In the genomic region with DNA sequence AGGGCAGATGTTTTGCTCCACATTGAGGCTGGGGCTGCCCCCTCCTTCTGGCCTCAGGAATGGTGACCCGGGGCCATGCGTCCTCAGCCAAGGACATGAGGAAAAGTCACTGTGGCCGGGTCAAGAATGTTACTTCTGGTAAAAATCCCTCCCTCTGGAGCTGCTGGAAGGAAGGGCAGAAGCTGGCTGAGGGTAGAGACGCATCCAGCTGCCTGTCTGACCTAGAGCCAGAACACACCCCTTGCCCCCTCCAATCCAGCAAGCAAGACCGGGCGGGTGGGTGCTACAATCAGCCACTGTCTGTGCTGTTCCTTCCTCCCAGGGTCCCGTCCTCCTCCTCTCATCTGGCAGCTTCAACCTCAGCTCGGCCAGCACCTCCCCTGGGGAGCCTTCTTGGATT, we compare ENCODE assay signal across 16 cellular contexts. TPM values are rescaled to one million over a fixed set of nuclear protein-coding genes. Genes with fewer than 3 reads are reported as not detected.
DNase-seq lines count a peak whose midpoint lies in the region; ATAC-seq and TF ChIP-seq lines count a peak whose summit lies in the region.
"Had no signal": no experiment of that assay in that cellular context is flagged by ENCODE, and none has a peak within 500 bp of the region (broad histone marks: within the 10 kb centered on the region; RNA-seq: fewer than 3 reads in every experiment).

No MANE protein-coding gene starts in this region.

- H3K4me3 ChIP-seq in adipocyte (ENCODE audit: low read length): no peak overlapping the region
- no peak overlapping the region for H3K4me3 ChIP-seq in tibial artery
- H3K4me3 ChIP-seq: GM12878 had no signal

- peaks cover 16% of the 10 kb centered on the region for H3K9me3 Mint-ChIP-seq in glutamatergic neuron (ENCODE audit: unreplicated experiment)
- H3K9me3 Mint-ChIP-seq: activated CD8-positive, alpha-beta T cell treated with anti-CD3 and anti-CD28 coated beads for 36 hours; activated T-helper 17 cell treated with anti-CD3 and anti-CD28 coated beads, Interleukin-2, amount 50 U/mL, for 72 hours had no signal

- peaks cover 5% of the 10 kb centered on the region for H3K4me1 Mint-ChIP-seq in glutamatergic neuron (ENCODE audit: low read depth, unreplicated experiment)
- H3K4me1 Mint-ChIP-seq: activated T-helper 17 cell treated with anti-CD3 and anti-CD28 coated beads, Interleukin-2, amount 50 U/mL, for 72 hours had no signal

- H3K27me3 ChIP-seq in adipocyte (replicated peaks; ENCODE audit: control insufficient read depth, insufficient read depth, low read length): no peaks in the 10 kb centered on the region
- no peaks in the 10 kb centered on the region for H3K27me3 ChIP-seq in tibial artery

- peak overlapping the region; percentile 12 for H3K27ac Mint-ChIP-seq in glutamatergic neuron (ENCODE audit: unreplicated experiment)
- H3K27ac Mint-ChIP-seq: activated CD8-positive, alpha-beta T cell treated with anti-CD3 and anti-CD28 coated beads for 36 hours; activated T-helper 17 cell treated with anti-CD3 and anti-CD28 coated beads, Interleukin-2, amount 50 U/mL, for 72 hours had no signal

- H3K9ac ChIP-seq in adipocyte (ENCODE audit: low read length): peak overlapping the region; percentile 31

- H3K36me3 Mint-ChIP-seq in glutamatergic neuron (ENCODE audit: unreplicated experiment): no peaks in the 10 kb centered on the region

- TF ChIP-seq CTCF in glutamatergic neuron (IDR thresholded peaks at IDR 0.05; ENCODE audit: partially characterized antibody, unreplicated experiment) (no peak), tibial artery (IDR thresholded peaks at IDR 0.05) (no peak)

- H3K9me3 ChIP-seq in adipocyte (ENCODE audit: control insufficient read depth, low read length) (no peaks in the 10 kb centered on the region), tibial artery (no peaks in the 10 kb centered on the region)

- intact Hi-C loops in tibial artery (cut with DNase I; ENCODE audit: low total_unique reads): no loop called here

- H3K4me1 ChIP-seq in adipocyte (ENCODE audit: control insufficient read depth, insufficient read depth, low read length): peaks cover 24% of the 10 kb centered on the region
- H3K4me1 ChIP-seq in tibial artery: peaks cover 0 to 32% (median 23%) of the 10 kb centered on the region in 4 donors

- no peak for DNase-seq in adipocyte (ENCODE audit: low read depth)
- DNase-seq in glutamatergic neuron: no peak
- DNase-seq in mucosa of gallbladder (ENCODE audit: low spot score): peak; percentile 49
- peak; percentile 93 for DNase-seq in tibial artery
- no peak for DNase-seq in DMS79 treated with DMSO at 0.1 percent for 48 hours (lab: John Stamatoyannopoulos, UW)
- DNase-seq in ACHN: no peak
- DNase-seq in NCI-H187 (lab: John Stamatoyannopoulos, UW): no peak
- DNase-seq: activated CD8-positive, alpha-beta T cell treated with anti-CD3 and anti-CD28 coated beads for 36 hours; C1 segment of cervical spinal cord; head of caudate nucleus; KBM-7; NCI-H1417; stimulated activated naive CD8-positive, alpha-beta T cell treated with anti-CD3 and anti-CD28 coated beads, Interleukin-15, Interleukin-2, amounts not matched to agents 100 U/mL and 50 U/mL, for 24 hours had no signal

- no peak overlapping the region for H3K4me3 Mint-ChIP-seq in glutamatergic neuron (ENCODE audit: unreplicated experiment)
- H3K4me3 Mint-ChIP-seq: activated CD8-positive, alpha-beta T cell treated with anti-CD3 and anti-CD28 coated beads for 36 hours; activated T-helper 17 cell treated with anti-CD3 and anti-CD28 coated beads, Interleukin-2, amount 50 U/mL, for 72 hours had no signal

- peaks cover 25% of the 10 kb centered on the region for H3K36me3 ChIP-seq in adipocyte (ENCODE audit: control insufficient read depth, insufficient read depth, low read length, severe bottlenecking)
- peaks cover 18 to 21% (median 19%) of the 10 kb centered on the region in 3 donors for H3K36me3 ChIP-seq in tibial artery

- H3K27me3 Mint-ChIP-seq in glutamatergic neuron (ENCODE audit: unreplicated experiment): peaks cover 17% of the 10 kb centered on the region
- H3K27me3 Mint-ChIP-seq: activated CD8-positive, alpha-beta T cell treated with anti-CD3 and anti-CD28 coated beads for 36 hours had no signal

- ATAC-seq in GM18909 (IDR thresholded peaks at IDR 0.05; ENCODE audit: poor library complexity, unreplicated experiment): no peak
- ATAC-seq: activated CD8-positive, alpha-beta T cell treated with anti-CD3 and anti-CD28 coated beads for 36 hours; activated T-helper 17 cell treated with anti-CD3 and anti-CD28 coated beads, Interleukin-2, amount 50 U/mL, for 72 hours; GM12878; stimulated activated naive CD8-positive, alpha-beta T cell treated with anti-CD3 and anti-CD28 coated beads, Interleukin-15, Interleukin-2, amounts not matched to agents 100 U/mL and 50 U/mL, for 24 hours had no signal

- in situ Hi-C loops in ACHN (cut with HindIII; ENCODE audit: low pct_ligation_motif_present, low pct_unique_long_range_greater_than_20kb, low sequenced_read_pairs): no loop called here

- peak overlapping the region; percentile 48 to 52 for H3K27ac ChIP-seq in tibial artery

RNA-seq across cellular contexts. Expression of a gene that starts 59.0 kb away (rescaled TPM):
- total RNA-seq in glutamatergic neuron (ENCODE audit: unreplicated experiment): 1,064 TPM
- 184 TPM for total RNA-seq in mucosa of gallbladder

Comparison
In these comparisons a context has a peak if more than half of its experiments do, and no peak if none do; other contexts are left out.
1. DNase-seq: peak in mucosa of gallbladder (single experiment) and tibial artery (2 of 2); none in adipocyte (single experiment), glutamatergic neuron (single experiment), DMS79 treated with DMSO at 0.1 percent for 48 hours (single experiment), ACHN (single experiment) and NCI-H187 (0 of 2).